ENCODE assay signal across 9 cellular contexts in the genomic region with DNA sequence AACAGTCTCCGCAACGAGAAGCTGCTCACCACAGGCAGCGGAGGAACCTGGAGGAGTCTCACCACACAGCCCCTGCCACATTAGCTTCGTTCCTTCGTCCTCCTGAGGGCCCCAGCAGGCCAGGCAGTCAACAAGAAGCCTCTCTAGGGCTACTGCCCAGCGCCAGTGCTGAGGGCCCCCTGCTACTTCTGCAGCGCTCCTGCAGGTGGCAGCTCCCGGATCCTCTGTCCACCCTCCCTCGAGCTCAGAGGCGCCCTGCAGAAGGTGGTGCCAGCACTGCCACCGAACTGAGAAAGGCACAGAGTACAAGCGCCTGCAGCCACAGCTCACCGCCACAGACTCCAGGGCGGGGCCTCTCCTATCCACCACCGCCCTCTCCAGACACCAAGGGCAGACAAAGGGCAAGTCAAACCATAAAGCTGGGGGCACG. TPM values are rescaled to one million over a fixed set of nuclear protein-coding genes. Genes with fewer than 3 reads are reported as not detected.
DNase-seq lines count a peak whose midpoint lies in the region; ATAC-seq and TF ChIP-seq lines count a peak whose summit lies in the region.
"Had no signal": no experiment of that assay in that cellular context is flagged by ENCODE, and none has a peak within 500 bp of the region (broad histone marks: within the 10 kb centered on the region; RNA-seq: fewer than 3 reads in every experiment).

No MANE protein-coding gene starts in this region.

- H3K4me3 ChIP-seq in Jurkat, Clone E6-1 (ENCODE audit: low read length): no peak overlapping the region
- H3K4me3 ChIP-seq in brain microvascular endothelial cell (ENCODE audit: low read depth, low read length): no peak overlapping the region
- H3K4me3 ChIP-seq: ovary had no signal

- ATAC-seq in GM19455 (IDR thresholded peaks at IDR 0.05; ENCODE audit: unreplicated experiment): no peak
- ATAC-seq in GM18511 (IDR thresholded peaks at IDR 0.05; ENCODE audit: unreplicated experiment): no peak
- no peak for ATAC-seq in left lobe of liver

- H3K27ac ChIP-seq in brain microvascular endothelial cell: no peak overlapping the region
- H3K27ac ChIP-seq: ovary had no signal

- DNase-seq in Jurkat, Clone E6-1 (ENCODE audit: low read depth, low spot score): peak; percentile 44
- DNase-seq in activated CD4-positive, CD25-positive, alpha-beta regulatory T cell treated with anti-CD3 and anti-CD28 coated beads, Interleukin-2, amount 50 U/mL, for 72 hours: peak; percentile 61
- no peak for DNase-seq in brain microvascular endothelial cell
- DNase-seq in stimulated activated CD4-positive, alpha-beta T cell treated with anti-CD3 and anti-CD28 coated beads, TNF-alpha, amount 100 ng/mL, for 48 hours (ENCODE audit: low read depth in 3 of 3): peak in 2 of 3 donors; percentile 60 to 65
- no peak for DNase-seq in nucleus accumbens (lab: John Stamatoyannopoulos, UW)
- no peak for DNase-seq in left lobe of liver (ENCODE audit: low spot score)
- DNase-seq: ovary had no signal

- no peaks in the 10 kb centered on the region for H3K36me3 ChIP-seq in brain microvascular endothelial cell (replicated peaks)
- H3K36me3 ChIP-seq: ovary had no signal

- in situ Hi-C loops in brain microvascular endothelial cell (cut with HindIII; ENCODE audit: low pct_ligation_motif_present, low sequenced_read_pairs): no loop called here

- peak; percentile 10 for TF ChIP-seq CTCF in brain microvascular endothelial cell (IDR thresholded peaks at IDR 0.05; ENCODE audit: low read depth, low read length, missing control alignments)

- no peaks in the 10 kb centered on the region for H3K27me3 ChIP-seq in brain microvascular endothelial cell (replicated peaks)
- H3K27me3 ChIP-seq: ovary had no signal

RNA-seq across cellular contexts. Expression of a gene that starts 27.3 kb away (rescaled TPM):
- polyA plus RNA-seq in Jurkat, Clone E6-1 (2012; ENCODE audit: insufficient read depth, insufficient read length): 7.9 TPM
- total RNA-seq in left lobe of liver: 73.7 TPM

RNA-seq across cellular contexts. Expression of a gene that starts 38.0 kb away (rescaled TPM):
- 152 TPM for polyA plus RNA-seq in Jurkat, Clone E6-1 (2012; ENCODE audit: insufficient read depth, insufficient read length)
- total RNA-seq in left lobe of liver: 27.9 TPM

Comparison
In these comparisons a context has a peak if more than half of its experiments do, and no peak if none do; other contexts are left out.
1. DNase-seq: peak in Jurkat, Clone E6-1 (single experiment), activated CD4-positive, CD25-positive, alpha-beta regulatory T cell treated with anti-CD3 and anti-CD28 coated beads, Interleukin-2, amount 50 U/mL, for 72 hours (single experiment) and stimulated activated CD4-positive, alpha-beta T cell treated with anti-CD3 and anti-CD28 coated beads, TNF-alpha, amount 100 ng/mL, for 48 hours (2 of 3); none in brain microvascular endothelial cell (single experiment), nucleus accumbens (0 of 56) and left lobe of liver (single experiment).